9 cellular contexts compared by ENCODE assay signal in the genomic region with DNA sequence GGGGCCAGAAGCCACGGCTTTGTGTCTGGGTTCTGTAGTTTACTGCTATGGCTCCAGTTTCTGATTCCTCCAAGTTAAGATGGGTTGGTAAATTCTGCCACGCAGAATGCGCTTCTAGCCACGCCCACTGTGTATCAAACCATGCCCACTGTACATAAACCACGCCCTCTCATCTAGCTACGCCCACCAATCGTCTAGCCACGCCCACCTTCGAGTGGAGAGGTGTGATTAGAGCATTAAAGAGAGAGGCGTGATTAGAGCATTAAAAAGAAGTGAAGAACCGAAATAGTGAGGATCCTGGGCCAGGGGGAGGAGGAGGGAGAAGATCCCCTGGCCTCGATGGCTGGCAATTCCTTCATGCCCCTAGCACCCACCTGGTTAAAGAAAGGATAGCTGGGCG. TPM values are rescaled to one million over a fixed set of nuclear protein-coding genes. Genes with fewer than 3 reads are reported as not detected.
DNase-seq lines count a peak whose midpoint lies in the region; ATAC-seq, FAIRE-seq and TF ChIP-seq lines count a peak whose summit lies in the region.
"Had no signal": no experiment of that assay in that cellular context is flagged by ENCODE, and none has a peak within 500 bp of the region (broad histone marks: within the 10 kb centered on the region; RNA-seq: fewer than 3 reads in every experiment).

No MANE protein-coding gene starts in this region.

- peak overlapping the region in 2 of 9 donors; percentile 16 to 34 for H3K27ac Mint-ChIP-seq in naive thymus-derived CD4-positive, alpha-beta T cell

- peak; percentile 69 for FAIRE-seq in GM12891 (lab: Jason Lieb, UNC)

- H3K4me1 Mint-ChIP-seq in naive thymus-derived CD4-positive, alpha-beta T cell: peaks cover 4 to 15% (median 7%) of the 10 kb centered on the region in 7 donors

- no peak overlapping the region for H3K4me3 Mint-ChIP-seq in naive thymus-derived CD4-positive, alpha-beta T cell

- no peaks in the 10 kb centered on the region for H3K36me3 Mint-ChIP-seq in naive thymus-derived CD4-positive, alpha-beta T cell

- no peaks in the 10 kb centered on the region for H3K9me3 ChIP-seq in naive thymus-derived CD4-positive, alpha-beta T cell (ENCODE audit: control insufficient read depth in 2 of 3, low read length in 3 of 3)

- H3K36me3 ChIP-seq in naive thymus-derived CD4-positive, alpha-beta T cell (ENCODE audit: control insufficient read depth in 2 of 3, insufficient read depth in 3 of 3, low read length in 3 of 3): no peaks in the 10 kb centered on the region

- peak; percentile 82 for ATAC-seq in naive thymus-derived CD4-positive, alpha-beta T cell
- ATAC-seq in HG03196 (IDR thresholded peaks at IDR 0.05; ENCODE audit: unreplicated experiment): no peak
- ATAC-seq in HG02970 (IDR thresholded peaks at IDR 0.05; ENCODE audit: low FRiP score, unreplicated experiment): no peak

- no peaks in the 10 kb centered on the region for H3K27me3 ChIP-seq in naive thymus-derived CD4-positive, alpha-beta T cell (ENCODE audit: control insufficient read depth in 2 of 2, insufficient read depth in 2 of 2, low read length in 2 of 2)

- POLR2A ChIA-PET in naive thymus-derived CD4-positive, alpha-beta T cell (lab: Charles Lee): no interaction called here

- no peak for TF ChIP-seq POLR2A in GM12891 (IDR thresholded peaks at IDR 0.05; ENCODE audit: low read depth, low read length)

- intact Hi-C loops in naive thymus-derived CD4-positive, alpha-beta T cell (cut with micrococcal nuclease): no loop called here

- CTCF ChIA-PET in naive thymus-derived CD4-positive, alpha-beta T cell (lab: Charles Lee): interaction anchor here (1.2 to 2.2 kb wide), 2 partner anchors 9 to 11 kb away, joined by 4 to 9 read pairs; no protein-coding TSS in a partner anchor

- no peak overlapping the region for H3K27ac ChIP-seq in naive thymus-derived CD4-positive, alpha-beta T cell (ENCODE audit: low read depth, low read length)

- H3K4me3 ChIP-seq in naive thymus-derived CD4-positive, alpha-beta T cell (ENCODE audit: low read length): no peak overlapping the region

- H3K27me3 Mint-ChIP-seq in naive thymus-derived CD4-positive, alpha-beta T cell: no peaks in the 10 kb centered on the region

- H3K4me1 ChIP-seq in naive thymus-derived CD4-positive, alpha-beta T cell (ENCODE audit: control insufficient read depth in 2 of 2, insufficient read depth in 2 of 2, low read length in 2 of 2): peaks cover 0 to 5% of the 10 kb centered on the region in 2 donors

- DNase-seq in GM12891 (ENCODE audit: insufficient read length, low spot score): no peak
- peak; percentile 10 for DNase-seq in NCI-H2196 treated with DMSO at 0.1 percent for 48 hours (lab: John Stamatoyannopoulos, UW; ENCODE audit: unreplicated experiment)
- peak; percentile 50 for DNase-seq in activated T-cell treated with anti-CD3 and anti-CD28 coated beads, Interleukin-2, amount 50 U/mL, for 1 hour
- DNase-seq in naive thymus-derived CD4-positive, alpha-beta T cell: peak in 5 of 9 donors; percentile 36 to 39 (median 37)
- no peak for DNase-seq in mucosa of gallbladder (ENCODE audit: low spot score)
- no peak for DNase-seq in HPDE6-E6E7 (ENCODE audit: extremely low spot score)
- DNase-seq: NCI-H1694 had no signal

- H3K9me3 Mint-ChIP-seq in naive thymus-derived CD4-positive, alpha-beta T cell: no peaks in the 10 kb centered on the region

TF ChIP-seq in GM12891, 5 proteins besides CTCF, POLR2A, EP300 and RAD21:
- TF ChIP-seq SPI1 (IDR thresholded peaks at IDR 0.05; ENCODE audit: low read depth, low read length) (no peak), PAX5 (IDR thresholded peaks at IDR 0.05; ENCODE audit: insufficient read depth, low read length, severe bottlenecking) (no peak), POLR2AphosphoS5 (IDR thresholded peaks at IDR 0.05; ENCODE audit: low read depth, low read length) (no peak), TAF1 (IDR thresholded peaks at IDR 0.05; ENCODE audit: low read depth, low read length) (no peak), POU2F2 (IDR thresholded peaks at IDR 0.05; ENCODE audit: low read depth, low read length) (no peak)

RNA-seq across cellular contexts. Expression of gene ADGRE5, which starts 43.7 kb away (rescaled TPM):
- 59.8 TPM for polyA plus RNA-seq in GM12891 (2012; ENCODE audit: low read depth, missing spikeins)
- total RNA-seq in naive thymus-derived CD4-positive, alpha-beta T cell: 1,000 to 10,000 TPM in 1 of 5 experiments, 100 to 1,000 TPM in 4; 128 to 1,529 (median 215) TPM
- polyA plus RNA-seq in naive thymus-derived CD4-positive, alpha-beta T cell: 100 to 1,000 TPM; 122 to 214 TPM
- total RNA-seq in mucosa of gallbladder: 48.2 TPM

Comparison
In these comparisons a context has a peak if more than half of its experiments do, and no peak if none do; other contexts are left out.
1. DNase-seq: peak in NCI-H2196 treated with DMSO at 0.1 percent for 48 hours (single experiment), activated T-cell treated with anti-CD3 and anti-CD28 coated beads, Interleukin-2, amount 50 U/mL, for 1 hour (single experiment) and naive thymus-derived CD4-positive, alpha-beta T cell (5 of 9); none in GM12891 (single experiment), mucosa of gallbladder (single experiment) and HPDE6-E6E7 (single experiment).